Comparison of ENCODE assay signal across 10 cellular contexts in genomic region chr12:28963554-28963953, GRCh38.
DNase-seq lines count a peak whose midpoint lies in the region; ATAC-seq and TF ChIP-seq lines count a peak whose summit lies in the region.
"Had no signal": no experiment of that assay in that cellular context is flagged by ENCODE, and none has a peak within 500 bp of the region (broad histone marks: within the 10 kb centered on the region; RNA-seq: fewer than 3 reads in every experiment).

No MANE protein-coding gene starts in this region.

- DNase-seq in ACHN = peak; percentile 25
- DNase-seq in GM23248 = peak; percentile 66
- peak; percentile 68 for DNase-seq in SK-MEL-5 (ENCODE audit: low read depth, low spot score)
- DNase-seq in fibroblast of villous mesenchyme (ENCODE audit: low read depth) = peak; percentile 50
- no peak for DNase-seq in effector CD4-positive, alpha-beta T cell
- DNase-seq: activated CD4-positive, alpha-beta T cell treated with anti-CD3 and anti-CD28 coated beads, Interleukin-2, amount 10 ng/mL, durations not matched to agents 24 days and 14 days; NCI-H2107 had no signal

- peaks cover 17% of the 10 kb centered on the region for H3K4me1 ChIP-seq in GM23248 (ENCODE audit: insufficient read depth)

- ATAC-seq in GM21619 (IDR thresholded peaks at IDR 0.05; ENCODE audit: unreplicated experiment) = no peak
- ATAC-seq in HG02885 (IDR thresholded peaks at IDR 0.05; ENCODE audit: poor library complexity, unreplicated experiment) = no peak
- ATAC-seq in GM18519 (IDR thresholded peaks at IDR 0.05; ENCODE audit: low FRiP score, unreplicated experiment) = no peak

- H3K36me3 ChIP-seq in GM23248 (ENCODE audit: low read depth) = no peaks in the 10 kb centered on the region

- H3K9me2 ChIP-seq in GM23248 (ENCODE audit: insufficient read depth) = no peaks in the 10 kb centered on the region

- no peak overlapping the region for H3K27ac ChIP-seq in GM23248

- WGBS in GM23248 (ENCODE audit: low coverage in 1 of 2, low lambda C conversion rate in 2 of 2, missing lambda C conversion rate in 2 of 2), 2 experiments = 11 to 29% methylated on average over 2 of the region's 2 CpGs

- H3K79me2 ChIP-seq in GM23248 (ENCODE audit: insufficient read depth) = no peaks in the 10 kb centered on the region

- H3K9me3 ChIP-seq in GM23248 (ENCODE audit: low read depth) = no peaks in the 10 kb centered on the region

- peak; percentile 49 for TF ChIP-seq CTCF in fibroblast of villous mesenchyme (IDR thresholded peaks at IDR 0.05; ENCODE audit: insufficient read depth, low read depth, low read length)

- in situ Hi-C loops in ACHN (cut with HindIII; ENCODE audit: low pct_ligation_motif_present, low pct_unique_long_range_greater_than_20kb, low sequenced_read_pairs) = no loop called here
- in situ Hi-C loops in GM23248 (cut with MboI) = no loop called here
- in situ Hi-C loops in SK-MEL-5 (cut with HindIII; ENCODE audit: low pct_unique_long_range_greater_than_20kb, low sequenced_read_pairs) = no loop called here

- H3F3A ChIP-seq in GM23248 (ENCODE audit: insufficient read depth) = 0 out of 2 replicates have a peak, but pooled peaks cover 7% of the 10 kb centered on the region

- no peaks in the 10 kb centered on the region for H3K27me3 ChIP-seq in GM23248 (replicated peaks; ENCODE audit: insufficient read depth)

- H4K20me1 ChIP-seq in GM23248 (ENCODE audit: insufficient read depth) = no peaks in the 10 kb centered on the region

- H3K4me2 ChIP-seq in GM23248 (ENCODE audit: unreplicated experiment) = peak overlapping the region; percentile 52

- H2AFZ ChIP-seq in GM23248 = no peak overlapping the region

- H3K9ac ChIP-seq in GM23248 = no peak overlapping the region

- H3K4me3 ChIP-seq in GM23248 = no peak overlapping the region
- no peak overlapping the region for H3K4me3 ChIP-seq in fibroblast of villous mesenchyme (ENCODE audit: low read depth, low read length)
